Comparison of ENCODE assay signal across 36 cellular contexts in the genomic region with DNA sequence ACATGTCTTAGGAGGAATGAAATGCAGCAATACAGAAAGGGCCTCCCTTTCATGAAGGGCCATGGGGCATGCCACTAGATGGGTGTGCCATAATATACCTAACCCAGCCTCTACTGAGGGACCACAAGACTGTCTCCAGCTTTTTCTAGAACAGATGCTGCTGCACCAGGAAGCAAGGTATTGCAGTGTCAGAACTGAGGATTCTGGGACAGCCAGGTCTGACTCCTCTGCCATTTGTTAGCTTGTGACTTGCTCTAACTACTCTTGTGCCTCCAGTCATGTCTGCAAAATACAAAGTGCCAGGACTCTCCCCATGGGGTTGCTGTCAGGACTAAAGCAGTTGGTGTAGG.
"Had no signal": no experiment of that assay in that cellular context is flagged by ENCODE, and none has a peak within 500 bp of the region (broad histone marks: within the 10 kb centered on the region; RNA-seq: fewer than 3 reads in every experiment).

No MANE protein-coding gene starts in this region.

- DNase-seq: activated B cell treated with CpG ODN at 0.5 μM for 24 hours; activated CD4-positive, alpha-beta memory T cell treated with anti-CD3 and anti-CD28 coated beads for 36 hours; activated CD4-positive, alpha-beta T cell treated with anti-CD3 and anti-CD28 coated beads for 4 hours; activated CD4-positive, alpha-beta T cell treated with anti-CD3 and anti-CD28 coated beads, Interleukin-2, amount 50 U/mL, for 1 hour; activated CD4-positive, CD25-positive, alpha-beta regulatory T cell treated with anti-CD3 and anti-CD28 coated beads, Interleukin-2, amount 50 U/mL, for 72 hours; activated effector memory CD4-positive, alpha-beta T cell treated with anti-CD3 and anti-CD28 coated beads, Interleukin-2, amount 50 U/mL, for 16 hours; activated naive CD4-positive, alpha-beta T cell; activated T-cell treated with anti-CD3 and anti-CD28 coated beads for 4 hours; activated T-cell treated with anti-CD3 and anti-CD28 coated beads, Interleukin-2, amount 50 U/mL, for 48 hours; body of pancreas; Kasumi-1; KG1; MG63; NCI-H1048; NCI-H1105 treated with DMSO at 0.1 percent for 48 hours; NCI-H1436 treated with DMSO at 0.1 percent for 48 hours; NCI-H1694 treated with DMSO at 0.1 percent for 48 hours; NCI-H2029; NCI-H345; NCI-H524 treated with DMSO at 0.1 percent for 48 hours; NK-92 treated with Interleukin-12 subunit alpha and Interleukin-12 subunit beta, amount 100 ng/mL, for 24 hours; PC-3; RPMI8226; SIG-M5; T-cell; T-helper 17 cell; T-helper 9 cell had no signal

- H3K27me3 ChIP-seq: adrenal gland, body of pancreas, breast epithelium, MG63, Peyer's patch had no signal

- H3K4me1 ChIP-seq: adrenal gland, body of pancreas, breast epithelium, Peyer's patch had no signal

- H3K4me3 ChIP-seq: adrenal gland, body of pancreas, breast epithelium, MG63, Peyer's patch had no signal

- ATAC-seq: activated naive CD4-positive, alpha-beta T cell treated with anti-CD3 and anti-CD28 coated beads, Interleukin-2, amount 50 U/mL, for 72 hours; activated T-helper 17 cell treated with anti-CD3 and anti-CD28 coated beads, Interleukin-2, amount 50 U/mL, for 72 hours; body of pancreas; PC-3; Right ventricle myocardium inferior; SK-N-SH treated with all-trans-retinoic acid at 6 μM for 48 hours; T-cell; T-helper 17 cell had no signal

- H3K27ac ChIP-seq: adrenal gland, body of pancreas, breast epithelium, Peyer's patch, VCaP had no signal

- FAIRE-seq: astrocyte had no signal

- H3K9me3 ChIP-seq: adrenal gland, body of pancreas, breast epithelium, MG63, Peyer's patch had no signal
